ENCODE assay signal across 10 cellular contexts in the genomic region with DNA sequence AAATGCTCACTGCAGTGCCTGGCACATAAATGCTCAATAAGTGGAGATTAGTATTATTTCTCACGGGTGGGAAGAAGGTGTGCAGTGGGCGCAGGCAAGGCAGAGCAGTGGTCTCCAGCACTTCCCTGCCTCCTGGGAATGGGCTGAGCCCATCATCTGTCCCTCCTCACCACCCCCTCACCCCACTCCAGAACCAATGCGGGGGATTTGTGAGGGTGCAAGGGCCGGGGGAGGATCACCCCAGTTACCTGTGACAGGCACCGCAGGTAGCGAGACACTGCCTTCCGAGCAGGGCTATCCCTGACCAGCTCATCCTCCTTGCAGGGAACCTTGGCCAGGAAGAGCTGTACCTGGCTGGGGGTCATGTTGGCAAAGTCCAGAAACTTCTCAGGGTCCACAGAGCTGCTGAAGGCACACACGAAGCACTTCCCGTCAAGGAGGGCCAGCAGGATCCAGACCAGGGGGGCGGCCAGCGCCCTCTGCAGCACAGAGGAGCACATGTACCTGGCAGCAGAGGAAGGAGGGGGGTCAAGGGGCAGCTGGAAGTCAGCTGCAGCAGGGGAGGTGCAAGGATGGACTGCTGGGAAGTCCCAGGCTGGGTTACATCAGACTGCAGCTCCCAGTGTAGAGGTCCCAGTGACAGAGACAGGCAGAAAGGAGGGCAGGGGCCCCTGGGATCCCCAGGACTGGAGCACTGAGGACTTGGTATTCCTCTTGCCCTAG. TPM values are rescaled to one million over a fixed set of nuclear protein-coding genes. Genes with fewer than 3 reads are reported as not detected.
DNase-seq lines count a peak whose midpoint lies in the region; ATAC-seq and TF ChIP-seq lines count a peak whose summit lies in the region.
"Had no signal": no experiment of that assay in that cellular context is flagged by ENCODE, and none has a peak within 500 bp of the region (broad histone marks: within the 10 kb centered on the region; RNA-seq: fewer than 3 reads in every experiment).

No MANE protein-coding gene starts in this region.

- no peaks in the 10 kb centered on the region for H3K27me3 Mint-ChIP-seq in stimulated activated naive CD8-positive, alpha-beta T cell treated with anti-CD3 and anti-CD28 coated beads, Interleukin-15, amount 100 ng/mL, for 72 hours

- WGBS in lower leg skin, 2 donors: 79 to 93% methylated on average over 8 to 11 of the region's 11 CpGs
- 64% methylated on average over 11 of the region's 11 CpGs for WGBS in prostate gland

- H3K4me3 Mint-ChIP-seq in stimulated activated naive CD8-positive, alpha-beta T cell treated with anti-CD3 and anti-CD28 coated beads, Interleukin-15, amount 100 ng/mL, for 72 hours: no peak overlapping the region

- TF ChIP-seq CTCF in NB4 (IDR thresholded peaks at IDR 0.05; ENCODE audit: low read depth, low read length) (peak; percentile 46), choroid plexus epithelial cell (conservative IDR thresholded peaks at IDR 0.05; ENCODE audit: low read depth, low read length) (peak; percentile 44), lower leg skin (IDR thresholded peaks at IDR 0.05) (no peak), prostate gland (IDR thresholded peaks at IDR 0.05) (no peak)

- no peak overlapping the region for H3K27ac ChIP-seq in prostate gland
- H3K27ac ChIP-seq: heart right ventricle had no signal

- H3K9me3 Mint-ChIP-seq in stimulated activated naive CD8-positive, alpha-beta T cell treated with anti-CD3 and anti-CD28 coated beads, Interleukin-15, amount 100 ng/mL, for 72 hours: no peaks in the 10 kb centered on the region

- no peaks in the 10 kb centered on the region for H3K27me3 ChIP-seq in prostate gland (replicated peaks; ENCODE audit: insufficient read depth)
- H3K27me3 ChIP-seq: heart right ventricle had no signal

- intact Hi-C loops in lower leg skin (cut with DNase I; ENCODE audit: low total_unique reads): no loop called here
- intact Hi-C loops in prostate gland (cut with DNase I): no loop called here

- DNase-seq in stimulated activated naive CD8-positive, alpha-beta T cell treated with anti-CD3 and anti-CD28 coated beads, Interleukin-15, amount 100 ng/mL, for 72 hours: peak in 1 of 2 donors; percentile 55
- no peak for DNase-seq in stimulated activated naive CD8-positive, alpha-beta T cell treated with anti-CD3 and anti-CD28 coated beads, Interleukin-15, Interleukin-2, amounts not matched to agents 100 U/mL and 50 U/mL, for 24 hours
- peak; percentile 60 for DNase-seq in NB4 (ENCODE audit: low read depth)
- DNase-seq in choroid plexus epithelial cell (ENCODE audit: low read depth): peak; percentile 28
- no peak for DNase-seq in lower leg skin (ENCODE audit: low spot score in 2 of 2)
- DNase-seq in prostate gland (ENCODE audit: low spot score): no peak
- no peak for DNase-seq in GOT3 (lab: John Stamatoyannopoulos, UW)
- DNase-seq in midbrain (lab: John Stamatoyannopoulos, UW): no peak
- DNase-seq: heart right ventricle, retina had no signal

- TF ChIP-seq POLR2A in NB4 (IDR thresholded peaks at IDR 0.05; ENCODE audit: extremely low read depth, insufficient read length) (no peak), lower leg skin (IDR thresholded peaks at IDR 0.05) (no peak), prostate gland (IDR thresholded peaks at IDR 0.05) (no peak)

- H3K27ac Mint-ChIP-seq in stimulated activated naive CD8-positive, alpha-beta T cell treated with anti-CD3 and anti-CD28 coated beads, Interleukin-15, amount 100 ng/mL, for 72 hours: peak overlapping the region; percentile 72 to 87

- H3K4me1 Mint-ChIP-seq in stimulated activated naive CD8-positive, alpha-beta T cell treated with anti-CD3 and anti-CD28 coated beads, Interleukin-15, amount 100 ng/mL, for 72 hours: peaks cover 20% of the 10 kb centered on the region

- no peak overlapping the region for H3K4me3 ChIP-seq in NB4 (ENCODE audit: low read depth, low read length)
- no peak overlapping the region for H3K4me3 ChIP-seq in choroid plexus epithelial cell (ENCODE audit: low read depth, low read length)
- H3K4me3 ChIP-seq in lower leg skin (ENCODE audit: low read depth, poor library complexity, severe bottlenecking): no peak overlapping the region
- no peak overlapping the region for H3K4me3 ChIP-seq in prostate gland
- H3K4me3 ChIP-seq: heart right ventricle had no signal

- peak; percentile 83 for ATAC-seq in stimulated activated naive CD8-positive, alpha-beta T cell treated with anti-CD3 and anti-CD28 coated beads, Interleukin-15, amount 100 ng/mL, for 72 hours
- ATAC-seq in stimulated activated naive CD8-positive, alpha-beta T cell treated with anti-CD3 and anti-CD28 coated beads, Interleukin-15, Interleukin-2, amounts not matched to agents 100 U/mL and 50 U/mL, for 24 hours: no peak

- H3K36me3 ChIP-seq in prostate gland: no peaks in the 10 kb centered on the region
- H3K36me3 ChIP-seq: heart right ventricle had no signal

- no peaks in the 10 kb centered on the region for H3K9me3 ChIP-seq in prostate gland
- H3K9me3 ChIP-seq: heart right ventricle had no signal

- H3K4me1 ChIP-seq in prostate gland (replicated peaks): no peaks in the 10 kb centered on the region

RNA-seq across cellular contexts. Expression of a gene that starts 2.8 kb away (rescaled TPM):
- not detected for total RNA-seq in lower leg skin
- under 1 TPM in 1 of 2 donors, not detected in 1; 0.51 TPM for total RNA-seq in prostate gland
- total RNA-seq: heart right ventricle had no signal

RNA-seq across cellular contexts. Expression of a gene that starts 17.3 kb away (rescaled TPM):
- total RNA-seq in lower leg skin (under 1 TPM in 3 of 4 donors, not detected in 1; 0.13 to 0.23 (median 0.22) TPM), prostate gland (10 to 100 TPM in 1 of 2 donors, under 1 TPM in 1; 0.96 to 10.5 TPM)

RNA-seq across cellular contexts. Expression of a gene that starts 17.5 kb away (rescaled TPM):
- total RNA-seq in lower leg skin (not detected), prostate gland (not detected)
- total RNA-seq: heart right ventricle had no signal

RNA-seq across cellular contexts. Expression of a gene that starts 24.0 kb away (rescaled TPM):
- 10 to 100 TPM; 13.8 to 37.2 (median 15.4) TPM for total RNA-seq in lower leg skin
- total RNA-seq in prostate gland: 10 to 100 TPM; 11.7 to 82.8 TPM

Comparison
In these comparisons a context has a peak if more than half of its experiments do, and no peak if none do; other contexts are left out.
1. DNase-seq: peak in NB4 (single experiment) and choroid plexus epithelial cell (single experiment); none in stimulated activated naive CD8-positive, alpha-beta T cell treated with anti-CD3 and anti-CD28 coated beads, Interleukin-15, Interleukin-2, amounts not matched to agents 100 U/mL and 50 U/mL, for 24 hours (single experiment), lower leg skin (0 of 2), prostate gland (single experiment), GOT3 (single experiment) and midbrain (single experiment).
2. CTCF ChIP-seq: peak in NB4 (single experiment) and choroid plexus epithelial cell (single experiment); none in lower leg skin (0 of 3) and prostate gland (0 of 4).